ENCODE assay signal across 29 cellular contexts in the genomic region with DNA sequence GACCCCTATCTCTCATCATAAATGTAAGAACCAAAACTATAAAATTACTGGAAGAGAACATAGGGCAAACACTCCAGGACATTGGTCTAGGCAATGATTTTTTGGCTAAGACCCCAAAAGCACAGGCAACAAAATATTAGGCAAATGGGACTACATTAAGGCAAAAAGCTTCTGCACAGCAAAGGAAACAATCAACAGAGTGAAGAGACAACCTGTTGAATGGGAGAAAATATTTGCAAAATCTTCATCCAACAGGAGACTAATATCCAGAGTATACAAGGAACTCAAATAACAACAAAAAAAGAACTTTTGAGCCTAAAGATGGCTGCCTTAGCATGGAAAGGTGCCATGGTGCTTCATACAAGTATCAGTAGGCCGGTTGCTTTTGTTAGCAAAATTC.
DNase-seq lines count a peak whose midpoint lies in the region; ATAC-seq and TF ChIP-seq lines count a peak whose summit lies in the region.
"Had no signal": no experiment of that assay in that cellular context is flagged by ENCODE, and none has a peak within 500 bp of the region (broad histone marks: within the 10 kb centered on the region; RNA-seq: fewer than 3 reads in every experiment).

No MANE protein-coding gene starts in this region.

- H3K4me3 Mint-ChIP-seq in activated CD8-positive, alpha-beta T cell treated with anti-CD3 and anti-CD28 coated beads for 36 hours, result no peak overlapping the region
- H3K4me3 Mint-ChIP-seq: B cell; CD14-positive monocyte; CD4-positive, alpha-beta memory T cell; CD4-positive, alpha-beta T cell; CD4-positive, CD25-positive, alpha-beta regulatory T cell; CD8-positive, alpha-beta memory T cell; CD8-positive, alpha-beta T cell had no signal

- DNase-seq in activated CD8-positive, alpha-beta T cell treated with anti-CD3 and anti-CD28 coated beads for 36 hours, result no peak
- DNase-seq: 8988T; ACHN; AML-193; BE2C; C1 segment of cervical spinal cord; Caco-2; Calu3; CD4-positive, alpha-beta memory T cell; CD4-positive, alpha-beta T cell; CD4-positive, CD25-positive, alpha-beta regulatory T cell; CD8-positive, alpha-beta memory T cell; CD8-positive, alpha-beta T cell; COR-L47; DMS 273 treated with DMSO at 0.1 percent for 48 hours; DMS153; DMS53; DMS79; DMS79 treated with DMSO at 0.1 percent for 48 hours; DND-41; EL had no signal

- H3K36me3 Mint-ChIP-seq in activated CD8-positive, alpha-beta T cell treated with anti-CD3 and anti-CD28 coated beads for 36 hours (ENCODE audit: low read depth), result no peaks in the 10 kb centered on the region
- H3K36me3 Mint-ChIP-seq: CD14-positive monocyte; CD4-positive, alpha-beta memory T cell; CD4-positive, CD25-positive, alpha-beta regulatory T cell; CD8-positive, alpha-beta memory T cell; CD8-positive, alpha-beta T cell had no signal

- H3K27me3 Mint-ChIP-seq in activated CD8-positive, alpha-beta T cell treated with anti-CD3 and anti-CD28 coated beads for 36 hours, result no peaks in the 10 kb centered on the region
- H3K27me3 Mint-ChIP-seq: B cell; CD4-positive, alpha-beta memory T cell; CD4-positive, alpha-beta T cell; CD4-positive, CD25-positive, alpha-beta regulatory T cell had no signal

- CTCF ChIA-PET in HEK293 (lab: Yijun Ruan, JAX), result interaction anchor here (1.2 kb wide), 1 partner anchor 325 kb away, joined by 3 read pairs; no protein-coding TSS in a partner anchor
- CTCF ChIA-PET in activated CD8-positive, alpha-beta T cell treated with anti-CD3 and anti-CD28 coated beads for 36 hours (lab: Charles Lee), result no interaction called here

- POLR2A ChIA-PET in HEK293 (lab: Yijun Ruan, JAX), result no interaction called here
- POLR2A ChIA-PET in activated CD8-positive, alpha-beta T cell treated with anti-CD3 and anti-CD28 coated beads for 36 hours (lab: Charles Lee), result no interaction called here

- no peak overlapping the region for H3K27ac Mint-ChIP-seq in activated CD8-positive, alpha-beta T cell treated with anti-CD3 and anti-CD28 coated beads for 36 hours
- H3K27ac Mint-ChIP-seq: B cell; CD14-positive monocyte; CD4-positive, alpha-beta memory T cell; CD4-positive, alpha-beta T cell; CD4-positive, CD25-positive, alpha-beta regulatory T cell; CD8-positive, alpha-beta memory T cell; CD8-positive, alpha-beta T cell had no signal

- no peaks in the 10 kb centered on the region for H3K9me3 Mint-ChIP-seq in activated CD8-positive, alpha-beta T cell treated with anti-CD3 and anti-CD28 coated beads for 36 hours
- H3K9me3 Mint-ChIP-seq: CD8-positive, alpha-beta T cell had no signal

- no peak for ATAC-seq in activated CD8-positive, alpha-beta T cell treated with anti-CD3 and anti-CD28 coated beads for 36 hours
- ATAC-seq: A549; CD8-positive, alpha-beta T cell had no signal

- no peak for TF ChIP-seq CTCF in HEK293 (tag by site-specific recombination; IDR thresholded peaks at IDR 0.05)
- no peak for TF ChIP-seq CTCF in activated CD8-positive, alpha-beta T cell treated with anti-CD3 and anti-CD28 coated beads for 36 hours (IDR thresholded peaks at IDR 0.05)

- H3K9me3 ChIP-seq in HEK293 (ENCODE audit: control insufficient read depth, insufficient read depth, low read depth, low read length), result no peaks in the 10 kb centered on the region
- H3K9me3 ChIP-seq: A549, BE2C, Caco-2 had no signal

- no peaks in the 10 kb centered on the region for H3K4me1 ChIP-seq in HEK293 (ENCODE audit: control insufficient read depth, insufficient read depth, low read length)
- H3K4me1 ChIP-seq: A549; BE2C; BLaER1; BLaER1 treated with 17β-estradiol and CSF1 and Interleukin-3, amounts not matched to agents 10 nM and 100 nM; Caco-2 had no signal

- intact Hi-C loops in activated CD8-positive, alpha-beta T cell treated with anti-CD3 and anti-CD28 coated beads for 36 hours (cut with micrococcal nuclease), result loop anchor here (10.0 kb wide), 1 partner anchor 326 kb away; no protein-coding TSS in a partner anchor

- no peak overlapping the region for H3K27ac ChIP-seq in HEK293 (ENCODE audit: extremely low read depth, low read depth, low read length)
- H3K27ac ChIP-seq: 22Rv1; A549; BLaER1; BLaER1 treated with 17β-estradiol and CSF1 and Interleukin-3, amounts not matched to agents 10 nM and 100 nM; C4-2B had no signal

- no peak overlapping the region for H3K4me3 ChIP-seq in HEK293 (ENCODE audit: low read depth, low read length)
- H3K4me3 ChIP-seq: A549; BLaER1; BLaER1 treated with 17β-estradiol and CSF1 and Interleukin-3, amounts not matched to agents 10 nM and 100 nM had no signal

- H3K36me3 ChIP-seq in HEK293 (ENCODE audit: control insufficient read depth in 2 of 2, insufficient read depth in 1 of 2, low read length in 2 of 2), result no peaks in the 10 kb centered on the region
- H3K36me3 ChIP-seq: BE2C; BLaER1; BLaER1 treated with 17β-estradiol and CSF1 and Interleukin-3, amounts not matched to agents 10 nM and 100 nM had no signal

- H3K4me1 Mint-ChIP-seq in activated CD8-positive, alpha-beta T cell treated with anti-CD3 and anti-CD28 coated beads for 36 hours (ENCODE audit: low read depth), result no peaks in the 10 kb centered on the region
- H3K4me1 Mint-ChIP-seq: B cell; CD4-positive, CD25-positive, alpha-beta regulatory T cell; CD8-positive, alpha-beta memory T cell had no signal

TF ChIP-seq in HEK293, 187 proteins besides CTCF, POLR2A, EP300 and RAD21:
- TF ChIP-seq SCRT2 (tag by site-specific recombination; IDR thresholded peaks at IDR 0.05) (peak; percentile 60), ZBTB11 (tag by site-specific recombination; conservative IDR thresholded peaks at IDR 0.05; ENCODE audit: low read depth) (no peak), SP7 (tag by site-specific recombination; IDR thresholded peaks at IDR 0.05) (no peak), SCRT1 (tag by site-specific recombination; IDR thresholded peaks at IDR 0.05; ENCODE audit: borderline replicate concordance) (peak; percentile 53; the same call in 1 of the 2 replicates)
TF ChIP-seq in HEK293: peak in this region for 2.
